Comparison of ENCODE assay signal across 1 cellular context in the genomic region with DNA sequence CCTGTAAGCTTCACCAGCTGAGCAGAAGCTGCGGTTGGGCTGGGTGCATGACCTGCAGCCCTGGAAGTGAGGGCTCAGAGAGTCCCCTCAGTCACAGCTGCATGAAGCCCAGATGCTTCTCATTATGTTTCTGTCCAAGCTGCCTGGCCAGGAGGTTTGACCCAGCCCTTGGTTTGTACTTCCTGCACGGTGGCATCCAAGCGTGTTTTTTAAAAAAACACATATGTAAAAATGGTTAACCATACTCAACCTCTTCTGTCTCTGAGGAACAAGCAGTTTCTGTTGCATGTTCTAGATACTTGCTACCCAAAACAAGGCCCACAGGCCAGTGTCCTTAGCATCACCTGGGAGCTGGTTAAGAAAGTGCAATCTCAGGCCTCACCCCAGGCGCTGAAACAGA.
TF ChIP-seq lines count a peak whose summit lies in the region.

No MANE protein-coding gene starts in this region.

TF ChIP-seq in GM12878, 131 proteins besides CTCF, POLR2A, EP300 and RAD21 (continued from another document):
- no peak for TF ChIP-seq MTA3 (IDR thresholded peaks at IDR 0.05; ENCODE audit: borderline replicate concordance, low read length)
- no peak for TF ChIP-seq ZNF622 (IDR thresholded peaks at IDR 0.05)
- TF ChIP-seq ZSCAN29 (IDR thresholded peaks at IDR 0.05) = no peak
- TF ChIP-seq, protein P1, sequence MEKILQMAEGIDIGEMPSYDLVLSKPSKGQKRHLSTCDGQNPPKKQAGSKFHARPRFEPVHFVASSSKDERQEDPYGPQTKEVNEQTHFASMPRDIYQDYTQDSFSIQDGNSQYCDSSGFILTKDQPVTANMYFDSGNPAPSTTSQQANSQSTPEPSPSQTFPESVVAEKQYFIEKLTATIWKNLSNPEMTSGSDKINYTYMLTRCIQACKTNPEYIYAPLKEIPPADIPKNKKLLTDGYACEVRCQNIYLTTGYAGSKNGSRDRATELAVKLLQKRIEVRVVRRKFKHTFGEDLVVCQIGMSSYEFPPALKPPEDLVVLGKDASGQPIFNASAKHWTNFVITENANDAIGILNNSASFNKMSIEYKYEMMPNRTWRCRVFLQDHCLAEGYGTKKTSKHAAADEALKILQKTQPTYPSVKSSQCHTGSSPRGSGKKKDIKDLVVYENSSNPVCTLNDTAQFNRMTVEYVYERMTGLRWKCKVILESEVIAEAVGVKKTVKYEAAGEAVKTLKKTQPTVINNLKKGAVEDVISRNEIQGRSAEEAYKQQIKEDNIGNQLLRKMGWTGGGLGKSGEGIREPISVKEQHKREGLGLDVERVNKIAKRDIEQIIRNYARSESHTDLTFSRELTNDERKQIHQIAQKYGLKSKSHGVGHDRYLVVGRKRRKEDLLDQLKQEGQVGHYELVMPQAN (conservative IDR thresholded peaks at IDR 0.05) = no peak
- TF ChIP-seq SUPT20H (IDR thresholded peaks at IDR 0.05; ENCODE audit: borderline replicate concordance, control insufficient read depth, low read depth, low read length) = no peak
- TF ChIP-seq TCF12 (IDR thresholded peaks at IDR 0.05; ENCODE audit: low read depth, low read length) = peak; percentile 78; the same call in 1 of the 2 replicates
- no peak for TF ChIP-seq NR2F1 (conservative IDR thresholded peaks at IDR 0.05)
- TF ChIP-seq SMAD5 (IDR thresholded peaks at IDR 0.05; ENCODE audit: low read depth) = no peak
- TF ChIP-seq, protein P2, sequence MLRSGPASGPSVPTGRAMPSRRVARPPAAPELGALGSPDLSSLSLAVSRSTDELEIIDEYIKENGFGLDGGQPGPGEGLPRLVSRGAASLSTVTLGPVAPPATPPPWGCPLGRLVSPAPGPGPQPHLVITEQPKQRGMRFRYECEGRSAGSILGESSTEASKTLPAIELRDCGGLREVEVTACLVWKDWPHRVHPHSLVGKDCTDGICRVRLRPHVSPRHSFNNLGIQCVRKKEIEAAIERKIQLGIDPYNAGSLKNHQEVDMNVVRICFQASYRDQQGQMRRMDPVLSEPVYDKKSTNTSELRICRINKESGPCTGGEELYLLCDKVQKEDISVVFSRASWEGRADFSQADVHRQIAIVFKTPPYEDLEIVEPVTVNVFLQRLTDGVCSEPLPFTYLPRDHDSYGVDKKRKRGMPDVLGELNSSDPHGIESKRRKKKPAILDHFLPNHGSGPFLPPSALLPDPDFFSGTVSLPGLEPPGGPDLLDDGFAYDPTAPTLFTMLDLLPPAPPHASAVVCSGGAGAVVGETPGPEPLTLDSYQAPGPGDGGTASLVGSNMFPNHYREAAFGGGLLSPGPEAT (IDR thresholded peaks at IDR 0.05; ENCODE audit: low read depth) = no peak
